1 cellular context compared by ENCODE assay signal in the genomic region with DNA sequence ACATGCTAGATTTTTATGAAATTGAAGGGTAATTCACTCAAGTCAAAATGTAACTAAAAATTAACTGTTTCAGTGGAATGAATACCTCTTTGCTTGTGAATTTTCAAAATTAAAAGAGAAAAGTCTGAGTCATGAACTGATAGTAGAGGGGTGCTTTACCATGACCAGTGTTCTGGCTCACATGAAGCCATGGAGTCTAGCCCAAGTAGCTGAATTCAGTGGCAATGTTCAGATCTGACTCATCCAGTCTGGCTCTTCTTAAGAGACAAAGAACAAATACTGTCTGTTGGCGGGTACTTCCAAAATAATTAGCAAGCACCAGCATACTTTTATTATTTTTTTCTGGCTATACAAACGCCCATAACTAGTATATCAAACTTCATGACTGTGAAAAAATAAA.
TF ChIP-seq lines count a peak whose summit lies in the region.

No MANE protein-coding gene starts in this region.

TF ChIP-seq in WTC11, 78 proteins besides CTCF, POLR2A, EP300 and RAD21 (continued from another document):
- TF ChIP-seq AR (CRISPR knock-in tag; IDR thresholded peaks at IDR 0.05) (no peak), NR2C2 (CRISPR knock-in tag; IDR thresholded peaks at IDR 0.05) (no peak), SP1 (CRISPR knock-in tag; conservative IDR thresholded peaks at IDR 0.05) (no peak), OVOL2 (CRISPR knock-in tag; IDR thresholded peaks at IDR 0.05; ENCODE audit: borderline replicate concordance) (no peak), ATF6 (CRISPR knock-in tag; IDR thresholded peaks at IDR 0.05) (no peak), SMAD4 (CRISPR knock-in tag; IDR thresholded peaks at IDR 0.05) (no peak)
- TF ChIP-seq, protein P1, sequence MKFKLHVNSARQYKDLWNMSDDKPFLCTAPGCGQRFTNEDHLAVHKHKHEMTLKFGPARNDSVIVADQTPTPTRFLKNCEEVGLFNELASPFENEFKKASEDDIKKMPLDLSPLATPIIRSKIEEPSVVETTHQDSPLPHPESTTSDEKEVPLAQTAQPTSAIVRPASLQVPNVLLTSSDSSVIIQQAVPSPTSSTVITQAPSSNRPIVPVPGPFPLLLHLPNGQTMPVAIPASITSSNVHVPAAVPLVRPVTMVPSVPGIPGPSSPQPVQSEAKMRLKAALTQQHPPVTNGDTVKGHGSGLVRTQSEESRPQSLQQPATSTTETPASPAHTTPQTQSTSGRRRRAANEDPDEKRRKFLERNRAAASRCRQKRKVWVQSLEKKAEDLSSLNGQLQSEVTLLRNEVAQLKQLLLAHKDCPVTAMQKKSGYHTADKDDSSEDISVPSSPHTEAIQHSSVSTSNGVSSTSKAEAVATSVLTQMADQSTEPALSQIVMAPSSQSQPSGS (CRISPR knock-in tag; IDR thresholded peaks at IDR 0.05; ENCODE audit: borderline replicate concordance, low read depth) = no peak
